ENCODE assay signal across 8 cellular contexts in genomic region chr1:156852414-156852874, GRCh38. TPM values are rescaled to one million over a fixed set of nuclear protein-coding genes. Genes with fewer than 3 reads are reported as not detected.
DNase-seq lines count a peak whose midpoint lies in the region; ATAC-seq lines count a peak whose summit lies in the region.

No MANE protein-coding gene starts in this region.

- H3K36me3 Mint-ChIP-seq in activated CD4-positive, alpha-beta T cell treated with anti-CD3 and anti-CD28 coated beads, Interleukin-2, amount 10 ng/mL, durations not matched to agents 24 days and 14 days (ENCODE audit: low read depth), result no peaks in the 10 kb centered on the region

- peaks cover 19% of the 10 kb centered on the region for H3K27me3 Mint-ChIP-seq in activated CD4-positive, alpha-beta T cell treated with anti-CD3 and anti-CD28 coated beads, Interleukin-2, amount 10 ng/mL, durations not matched to agents 24 days and 14 days

- H3K4me3 Mint-ChIP-seq in activated CD4-positive, alpha-beta T cell treated with anti-CD3 and anti-CD28 coated beads, Interleukin-2, amount 10 ng/mL, durations not matched to agents 24 days and 14 days, result no peak overlapping the region

- H3K4me1 Mint-ChIP-seq in activated CD4-positive, alpha-beta T cell treated with anti-CD3 and anti-CD28 coated beads, Interleukin-2, amount 10 ng/mL, durations not matched to agents 24 days and 14 days, result peaks cover 17% of the 10 kb centered on the region

- ATAC-seq in HG02642 (IDR thresholded peaks at IDR 0.05; ENCODE audit: poor library complexity, unreplicated experiment) (no peak), HG03108 (IDR thresholded peaks at IDR 0.05; ENCODE audit: unreplicated experiment) (no peak)

- no peak overlapping the region for H3K27ac Mint-ChIP-seq in activated CD4-positive, alpha-beta T cell treated with anti-CD3 and anti-CD28 coated beads, Interleukin-2, amount 10 ng/mL, durations not matched to agents 24 days and 14 days

- H3K9me3 Mint-ChIP-seq in activated CD4-positive, alpha-beta T cell treated with anti-CD3 and anti-CD28 coated beads, Interleukin-2, amount 10 ng/mL, durations not matched to agents 24 days and 14 days, result no peaks in the 10 kb centered on the region

- intact Hi-C loops in activated CD4-positive, alpha-beta T cell treated with anti-CD3 and anti-CD28 coated beads, Interleukin-2, amount 10 ng/mL, durations not matched to agents 24 days and 14 days (cut with micrococcal nuclease), result no loop called here

- DNase-seq in Ammon's horn (ENCODE audit: low spot score) (peak; percentile 60), NCI-H187 treated with DMSO at 0.1 percent for 48 hours (lab: John Stamatoyannopoulos, UW) (peak; percentile 96), astrocyte of the hippocampus (ENCODE audit: low read depth, low spot score) (peak; percentile 52), medulla oblongata (ENCODE audit: extremely low spot score) (peak; percentile 54)
- no peak for DNase-seq in activated CD4-positive, alpha-beta T cell treated with anti-CD3 and anti-CD28 coated beads, Interleukin-2, amount 50 U/mL, for 48 hours
- DNase-seq in activated CD4-positive, alpha-beta T cell treated with anti-CD3 and anti-CD28 coated beads, Interleukin-2, amount 10 ng/mL, durations not matched to agents 24 days and 14 days, result no peak

RNA-seq across cellular contexts. Expression of gene INSRR, which starts 6.5 kb away (rescaled TPM):
- total RNA-seq in activated CD4-positive, alpha-beta T cell treated with anti-CD3 and anti-CD28 coated beads, Interleukin-2, amount 10 ng/mL, durations not matched to agents 24 days and 14 days, result 0.68 and 0.71 TPM in 2 replicates

RNA-seq across cellular contexts. Expression of gene NTRK1, which starts 8.2 kb away (rescaled TPM):
- total RNA-seq in activated CD4-positive, alpha-beta T cell treated with anti-CD3 and anti-CD28 coated beads, Interleukin-2, amount 10 ng/mL, durations not matched to agents 24 days and 14 days, result 54.3 and 61.2 TPM in 2 replicates

RNA-seq across cellular contexts. Expression of gene SH2D2A, which starts 35.8 kb away (rescaled TPM):
- total RNA-seq in activated CD4-positive, alpha-beta T cell treated with anti-CD3 and anti-CD28 coated beads, Interleukin-2, amount 10 ng/mL, durations not matched to agents 24 days and 14 days, result 277 and 282 TPM in 2 replicates

RNA-seq across cellular contexts. Expression of gene PEAR1, which starts 41.1 kb away (rescaled TPM):
- total RNA-seq in activated CD4-positive, alpha-beta T cell treated with anti-CD3 and anti-CD28 coated beads, Interleukin-2, amount 10 ng/mL, durations not matched to agents 24 days and 14 days, result 0.09 and 0.21 TPM in 2 replicates

Comparison
In these comparisons a context has a peak if more than half of its experiments do, and no peak if none do; other contexts are left out.
1. DNase-seq: peak in Ammon's horn (single experiment), NCI-H187 treated with DMSO at 0.1 percent for 48 hours (single experiment), astrocyte of the hippocampus (single experiment) and medulla oblongata (single experiment); none in activated CD4-positive, alpha-beta T cell treated with anti-CD3 and anti-CD28 coated beads, Interleukin-2, amount 50 U/mL, for 48 hours (0 of 2) and activated CD4-positive, alpha-beta T cell treated with anti-CD3 and anti-CD28 coated beads, Interleukin-2, amount 10 ng/mL, durations not matched to agents 24 days and 14 days (single experiment).